Comparison of ENCODE assay signal across 1 cellular context in genomic region chr2:159939946-159940345, GRCh38.
TF ChIP-seq lines count a peak whose summit lies in the region.

No MANE protein-coding gene starts in this region.

TF ChIP-seq in H1, 55 proteins besides CTCF, POLR2A, EP300 and RAD21 (continued from another document):
- TF ChIP-seq CHD7 (IDR thresholded peaks at IDR 0.05; ENCODE audit: insufficient replicate concordance, low read length) (no peak), GTF2F1 (IDR thresholded peaks at IDR 0.05; ENCODE audit: borderline replicate concordance, low read depth, low read length) (no peak), ATF2 (IDR thresholded peaks at IDR 0.05; ENCODE audit: low read length) (no peak), POLR2AphosphoS5 (IDR thresholded peaks at IDR 0.05; ENCODE audit: low read depth, low read length) (no peak), YY1 (IDR thresholded peaks at IDR 0.05; ENCODE audit: low read depth, low read length) (no peak), KDM4A (IDR thresholded peaks at IDR 0.05; ENCODE audit: low read depth, low read length, severe bottlenecking) (no peak), SAP30 (IDR thresholded peaks at IDR 0.05; ENCODE audit: insufficient read depth, insufficient replicate concordance, low read length) (no peak), RFX5 (IDR thresholded peaks at IDR 0.05; ENCODE audit: borderline replicate concordance, low read depth, low read length) (no peak), E2F6 (IDR thresholded peaks at IDR 0.05) (no peak)
